In the genomic region with DNA sequence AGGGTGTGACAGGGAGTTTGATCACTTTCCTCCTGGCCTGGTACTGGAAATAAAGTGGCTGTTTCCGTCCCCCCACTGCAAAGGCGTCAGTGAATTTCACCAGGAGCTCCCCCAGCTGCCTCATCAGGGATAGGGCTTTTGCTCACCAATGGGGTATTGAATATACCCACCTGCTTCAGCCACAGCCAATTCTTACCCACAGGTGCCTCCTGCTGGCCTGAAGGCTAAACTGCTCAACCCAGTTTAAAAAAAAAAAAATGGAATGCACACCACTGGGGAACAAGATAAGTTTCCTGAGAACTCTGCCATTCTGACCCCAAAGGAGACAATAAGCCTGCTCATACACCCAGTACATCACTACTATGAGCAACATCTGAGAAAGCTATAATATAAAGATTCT, we compare ENCODE assay signal across 8 cellular contexts.
A peak's percentile ranks its signal among the peaks of the same experiment; 100 is the strongest.
DNase-seq lines count a peak whose midpoint lies in the region; ATAC-seq, FAIRE-seq and TF ChIP-seq lines count a peak whose summit lies in the region.

No MANE protein-coding gene starts in this region.

- no peak overlapping the region for H3K4me2 ChIP-seq in H1 (ENCODE audit: insufficient read depth in 1 of 2, low read depth in 2 of 2, low read length in 2 of 2)

- H3K14ac ChIP-seq in H1 (ENCODE audit: insufficient read length): no peak overlapping the region

- H2BK120ac ChIP-seq in H1 (replicated peaks; ENCODE audit: low read depth, low read length): no peak overlapping the region

- no peak overlapping the region for H2BK15ac ChIP-seq in H1 (ENCODE audit: low read length)

- no peaks in the 10 kb centered on the region for H3K79me1 ChIP-seq in H1 (ENCODE audit: low read depth, low read length)

- H2BK12ac ChIP-seq in H1 (ENCODE audit: low read depth, low read length): no peak overlapping the region; the same call in 1 of the 2 replicates

- no peak overlapping the region for H3K4ac ChIP-seq in H1 (replicated peaks; ENCODE audit: insufficient read length, low read depth, low read length)

- peak; percentile 49 for ATAC-seq in GM19438 (IDR thresholded peaks at IDR 0.05; ENCODE audit: low read depth, unreplicated experiment)
- peak; percentile 56 for ATAC-seq in HG03354 (IDR thresholded peaks at IDR 0.05; ENCODE audit: poor library complexity, severe bottlenecking, unreplicated experiment)

- H2AFZ ChIP-seq in H1 (ENCODE audit: low read length): no peak overlapping the region

- no peak overlapping the region for H3K9ac ChIP-seq in H1 (replicated peaks in 1 of 4; ENCODE audit: extremely low read depth in 1 of 4, low read depth in 3 of 4, low read length in 3 of 4)

- no peak for TF ChIP-seq POLR2A in H1 (IDR thresholded peaks at IDR 0.05; ENCODE audit: control extremely low read depth in 1 of 2, low read depth in 2 of 2, low read length in 2 of 2)
- TF ChIP-seq POLR2A in suprapubic skin (IDR thresholded peaks at IDR 0.05): no peak
- no peak for TF ChIP-seq POLR2A in esophagus muscularis mucosa (IDR thresholded peaks at IDR 0.05; ENCODE audit: low read depth)

- intact Hi-C loops in esophagus muscularis mucosa (cut with DNase I): no loop called here

- no peaks in the 10 kb centered on the region for H3K79me2 ChIP-seq in H1 (ENCODE audit: control insufficient read depth in 1 of 2, insufficient read depth in 2 of 2, low read length in 2 of 2)

- no peak for TF ChIP-seq EP300 in H1 (IDR thresholded peaks at IDR 0.05; ENCODE audit: borderline replicate concordance in 1 of 2, low read depth in 2 of 2, low read length in 2 of 2)
- no peak for TF ChIP-seq EP300 in suprapubic skin (IDR thresholded peaks at IDR 0.05)
- no peak for TF ChIP-seq EP300 in esophagus muscularis mucosa (IDR thresholded peaks at IDR 0.05)

- H3K23me2 ChIP-seq in H1 (ENCODE audit: low read depth, low read length): no peaks in the 10 kb centered on the region

- POLR2A ChIA-PET in H1 (lab: Charles Lee; ENCODE audit: partially characterized antibody): interaction anchor here (0.6 to 0.7 kb wide), 2 partner anchors 8 to 24 kb away, joined by 3 read pairs; no protein-coding TSS in a partner anchor

- no peaks in the 10 kb centered on the region for H3K9me3 ChIP-seq in H1 (ENCODE audit: insufficient read depth in 2 of 2, low read depth in 1 of 2, low read length in 1 of 2)
- H3K9me3 ChIP-seq in suprapubic skin: peaks cover 3% of the 10 kb centered on the region
- peaks cover 0 to 25% (median 7%) of the 10 kb centered on the region in 4 donors for H3K9me3 ChIP-seq in esophagus muscularis mucosa

- H4K5ac ChIP-seq in H1 (ENCODE audit: insufficient read length, low read depth, low read length): no peak overlapping the region

- peak; percentile 45 for TF ChIP-seq CTCF in D721Med (IDR thresholded peaks at IDR 0.05; ENCODE audit: insufficient read depth, missing control alignments)
- peak; percentile 62 to 86 (median 65) for TF ChIP-seq CTCF in H1 (IDR thresholded peaks at IDR 0.05; ENCODE audit: control extremely low read depth in 1 of 3, insufficient read depth in 1 of 3, low read depth in 1 of 3, low read length in 3 of 3)
- no peak for TF ChIP-seq CTCF in suprapubic skin (IDR thresholded peaks at IDR 0.05)
- no peak for TF ChIP-seq CTCF in esophagus muscularis mucosa (IDR thresholded peaks at IDR 0.05)

- TF ChIP-seq RAD21 in H1 (IDR thresholded peaks at IDR 0.05 in 1 of 2, conservative IDR thresholded peaks at IDR 0.05 in 1 of 2; ENCODE audit: low read depth in 2 of 2, low read length in 2 of 2): peak; percentile 82 to 86

- FAIRE-seq in D721Med (lab: Jason Lieb, UNC): no peak
- FAIRE-seq in H1 (lab: Jason Lieb, UNC): peak; percentile 85

- CTCF ChIA-PET in H1 (lab: Charles Lee; ENCODE audit: partially characterized antibody): interaction anchor here (0.5 to 5.5 kb wide), 24 partner anchors 10 to 593 kb away, joined by 3 to 48 read pairs (median 6); no protein-coding TSS in a partner anchor

- WGBS in H1 (ENCODE audit: extremely low coverage in 1 of 2, insufficient coverage in 1 of 2, insufficient read length in 1 of 2, insufficient replicate concordance in 2 of 2, low coverage in 1 of 2, low lambda C conversion rate in 2 of 2, missing lambda C conversion rate in 1 of 2), 2 experiments: 34% methylated on average over 2 of the region's 2 CpGs; no CpG with 5 or more reads in 1 of the 2 experiments
- WGBS in suprapubic skin: 64% methylated on average over 2 of the region's 2 CpGs
- no CpG with 5 or more reads among the region's 2 CpGs for WGBS in esophagus muscularis mucosa

- H3K36me3 ChIP-seq in H1 (ENCODE audit: control insufficient read depth in 2 of 4, insufficient read depth in 4 of 4, low read length in 3 of 4) (no peaks in the 10 kb centered on the region), suprapubic skin (no peaks in the 10 kb centered on the region), esophagus muscularis mucosa (no peaks in the 10 kb centered on the region)

- H3K27ac ChIP-seq in H1 (ENCODE audit: low read depth, low read length) (no peak overlapping the region), suprapubic skin (no peak overlapping the region), esophagus muscularis mucosa (replicated peaks in 1 of 4) (no peak overlapping the region)

- no peak overlapping the region for H4K91ac ChIP-seq in H1 (replicated peaks; ENCODE audit: insufficient read length, low read length)

- H3K4me1 ChIP-seq in H1 (replicated peaks in 1 of 4; ENCODE audit: control insufficient read depth in 3 of 4, insufficient read depth in 4 of 4, low read length in 3 of 4) (no peaks in the 10 kb centered on the region), suprapubic skin (no peaks in the 10 kb centered on the region), esophagus muscularis mucosa (no peaks in the 10 kb centered on the region)

- H3K4me3 ChIP-seq in H1 (ENCODE audit: extremely low read depth in 1 of 4, insufficient read depth in 2 of 4, low read depth in 3 of 4, low read length in 4 of 4) (no peak overlapping the region), suprapubic skin (no peak overlapping the region), esophagus muscularis mucosa (no peak overlapping the region)

- no peak overlapping the region for H3K18ac ChIP-seq in H1 (ENCODE audit: extremely low read depth, low read length)

- H3K56ac ChIP-seq in H1 (replicated peaks; ENCODE audit: insufficient read length, low read depth, low read length): no peak overlapping the region

- H3K23ac ChIP-seq in H1 (ENCODE audit: insufficient read length): no peak overlapping the region

- no peaks in the 10 kb centered on the region for H3K27me3 ChIP-seq in H1 (replicated peaks in 1 of 4; ENCODE audit: control insufficient read depth in 3 of 4, extremely low read depth in 1 of 4, insufficient read depth in 3 of 4, low read length in 3 of 4)
- H3K27me3 ChIP-seq in suprapubic skin: no peaks in the 10 kb centered on the region
- H3K27me3 ChIP-seq in esophagus muscularis mucosa: no peaks in the 10 kb centered on the region

- H4K8ac ChIP-seq in H1 (ENCODE audit: extremely low read depth, insufficient read depth, low read length): no peak overlapping the region

- H2BK5ac ChIP-seq in H1 (ENCODE audit: low read depth, low read length): no peak overlapping the region

- no peak overlapping the region for H2BK20ac ChIP-seq in H1 (ENCODE audit: low read length)

- no peaks in the 10 kb centered on the region for H4K20me1 ChIP-seq in H1 (replicated peaks in 1 of 2; ENCODE audit: control insufficient read depth in 1 of 2, insufficient read depth in 2 of 2, low read length in 2 of 2)

- DNase-seq in D721Med (ENCODE audit: insufficient read length, low spot score) (no peak), H1 (ENCODE audit: low read depth in 1 of 2, low spot score in 2 of 2) (peak in 1 of 2 experiments; percentile 66), NCI-H345 (lab: John Stamatoyannopoulos, UW) (no peak), suprapubic skin (ENCODE audit: low spot score in 2 of 2) (no peak), esophagus muscularis mucosa (ENCODE audit: extremely low spot score) (no peak)
- DNase-seq in activated CD4-positive, alpha-beta T cell treated with anti-CD3 and anti-CD28 coated beads for 4 hours: no peak

- no peak overlapping the region for H2AK5ac ChIP-seq in H1 (ENCODE audit: low read depth, low read length)

TF ChIP-seq in H1, 55 proteins besides CTCF, POLR2A, EP300 and RAD21:
- TF ChIP-seq SAP30 (IDR thresholded peaks at IDR 0.05; ENCODE audit: insufficient read depth, insufficient replicate concordance, low read length) (no peak), KDM1A (IDR thresholded peaks at IDR 0.05; ENCODE audit: borderline replicate concordance, low read length) (no peak), EGR1 (IDR thresholded peaks at IDR 0.05; ENCODE audit: borderline replicate concordance, low read depth, low read length) (no peak), CHD2 (IDR thresholded peaks at IDR 0.05; ENCODE audit: low read length) (no peak), SP2 (IDR thresholded peaks at IDR 0.05; ENCODE audit: low read length) (no peak), SUZ12 (IDR thresholded peaks at IDR 0.05; ENCODE audit: low read length) (no peak), RFX5 (IDR thresholded peaks at IDR 0.05; ENCODE audit: borderline replicate concordance, low read depth, low read length) (no peak)
- TF ChIP-seq, protein P1, sequence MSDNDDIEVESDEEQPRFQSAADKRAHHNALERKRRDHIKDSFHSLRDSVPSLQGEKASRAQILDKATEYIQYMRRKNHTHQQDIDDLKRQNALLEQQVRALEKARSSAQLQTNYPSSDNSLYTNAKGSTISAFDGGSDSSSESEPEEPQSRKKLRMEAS (IDR thresholded peaks at IDR 0.05): peak; percentile 23; the same call in 1 of the 2 replicates

Comparison
In these comparisons a context has a peak if more than half of its experiments do, and no peak if none do; other contexts are left out.
1. CTCF ChIP-seq: peak in D721Med (single experiment) and H1 (3 of 3); none in suprapubic skin (0 of 2) and esophagus muscularis mucosa (0 of 3).